1 cellular context compared by ENCODE assay signal in the genomic region with DNA sequence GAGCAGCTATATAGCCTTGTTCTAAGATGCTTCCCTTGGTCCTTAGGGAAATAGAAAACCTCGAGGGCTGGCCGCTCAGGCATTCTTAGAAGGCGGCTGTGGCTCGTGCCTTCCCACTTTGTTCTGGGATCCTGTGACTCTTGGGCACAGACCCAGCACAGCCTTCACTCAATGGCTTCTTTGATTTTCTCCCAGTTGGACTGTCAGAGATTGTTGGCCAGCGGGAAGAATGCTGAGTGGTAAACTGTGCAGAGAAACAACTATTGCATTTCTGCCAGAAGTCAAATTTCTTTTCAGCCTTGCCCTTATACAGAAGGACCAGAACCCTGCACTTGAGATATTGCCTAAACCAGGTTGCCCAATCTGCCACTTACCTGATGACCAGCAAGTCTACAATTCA.
TF ChIP-seq lines count a peak whose summit lies in the region.

No MANE protein-coding gene starts in this region.

TF ChIP-seq in GM23338, 12 proteins besides CTCF, POLR2A, EP300 and RAD21 (continued from another document):
- TF ChIP-seq, protein P1, sequence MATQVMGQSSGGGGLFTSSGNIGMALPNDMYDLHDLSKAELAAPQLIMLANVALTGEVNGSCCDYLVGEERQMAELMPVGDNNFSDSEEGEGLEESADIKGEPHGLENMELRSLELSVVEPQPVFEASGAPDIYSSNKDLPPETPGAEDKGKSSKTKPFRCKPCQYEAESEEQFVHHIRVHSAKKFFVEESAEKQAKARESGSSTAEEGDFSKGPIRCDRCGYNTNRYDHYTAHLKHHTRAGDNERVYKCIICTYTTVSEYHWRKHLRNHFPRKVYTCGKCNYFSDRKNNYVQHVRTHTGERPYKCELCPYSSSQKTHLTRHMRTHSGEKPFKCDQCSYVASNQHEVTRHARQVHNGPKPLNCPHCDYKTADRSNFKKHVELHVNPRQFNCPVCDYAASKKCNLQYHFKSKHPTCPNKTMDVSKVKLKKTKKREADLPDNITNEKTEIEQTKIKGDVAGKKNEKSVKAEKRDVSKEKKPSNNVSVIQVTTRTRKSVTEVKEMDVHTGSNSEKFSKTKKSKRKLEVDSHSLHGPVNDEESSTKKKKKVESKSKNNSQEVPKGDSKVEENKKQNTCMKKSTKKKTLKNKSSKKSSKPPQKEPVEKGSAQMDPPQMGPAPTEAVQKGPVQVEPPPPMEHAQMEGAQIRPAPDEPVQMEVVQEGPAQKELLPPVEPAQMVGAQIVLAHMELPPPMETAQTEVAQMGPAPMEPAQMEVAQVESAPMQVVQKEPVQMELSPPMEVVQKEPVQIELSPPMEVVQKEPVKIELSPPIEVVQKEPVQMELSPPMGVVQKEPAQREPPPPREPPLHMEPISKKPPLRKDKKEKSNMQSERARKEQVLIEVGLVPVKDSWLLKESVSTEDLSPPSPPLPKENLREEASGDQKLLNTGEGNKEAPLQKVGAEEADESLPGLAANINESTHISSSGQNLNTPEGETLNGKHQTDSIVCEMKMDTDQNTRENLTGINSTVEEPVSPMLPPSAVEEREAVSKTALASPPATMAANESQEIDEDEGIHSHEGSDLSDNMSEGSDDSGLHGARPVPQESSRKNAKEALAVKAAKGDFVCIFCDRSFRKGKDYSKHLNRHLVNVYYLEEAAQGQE (IDR thresholded peaks at IDR 0.05; ENCODE audit: unreplicated experiment) = no peak
- TF ChIP-seq CREB1 (CRISPR knock-in tag; IDR thresholded peaks at IDR 0.05; ENCODE audit: low read depth) (no peak), STAT1 (IDR thresholded peaks at IDR 0.05; ENCODE audit: unreplicated experiment) (no peak), EZH2 (IDR thresholded peaks at IDR 0.05; ENCODE audit: low read depth, unreplicated experiment) (no peak), JUNB (IDR thresholded peaks at IDR 0.05; ENCODE audit: unreplicated experiment) (no peak), NANOG (IDR thresholded peaks at IDR 0.05; ENCODE audit: borderline replicate concordance) (no peak), EZH2phosphoT487 (IDR thresholded peaks at IDR 0.05; ENCODE audit: unreplicated experiment) (no peak), ZNF331 (CRISPR knock-in tag; IDR thresholded peaks at IDR 0.05; ENCODE audit: low read depth) (no peak)
- TF ChIP-seq, protein P2, sequence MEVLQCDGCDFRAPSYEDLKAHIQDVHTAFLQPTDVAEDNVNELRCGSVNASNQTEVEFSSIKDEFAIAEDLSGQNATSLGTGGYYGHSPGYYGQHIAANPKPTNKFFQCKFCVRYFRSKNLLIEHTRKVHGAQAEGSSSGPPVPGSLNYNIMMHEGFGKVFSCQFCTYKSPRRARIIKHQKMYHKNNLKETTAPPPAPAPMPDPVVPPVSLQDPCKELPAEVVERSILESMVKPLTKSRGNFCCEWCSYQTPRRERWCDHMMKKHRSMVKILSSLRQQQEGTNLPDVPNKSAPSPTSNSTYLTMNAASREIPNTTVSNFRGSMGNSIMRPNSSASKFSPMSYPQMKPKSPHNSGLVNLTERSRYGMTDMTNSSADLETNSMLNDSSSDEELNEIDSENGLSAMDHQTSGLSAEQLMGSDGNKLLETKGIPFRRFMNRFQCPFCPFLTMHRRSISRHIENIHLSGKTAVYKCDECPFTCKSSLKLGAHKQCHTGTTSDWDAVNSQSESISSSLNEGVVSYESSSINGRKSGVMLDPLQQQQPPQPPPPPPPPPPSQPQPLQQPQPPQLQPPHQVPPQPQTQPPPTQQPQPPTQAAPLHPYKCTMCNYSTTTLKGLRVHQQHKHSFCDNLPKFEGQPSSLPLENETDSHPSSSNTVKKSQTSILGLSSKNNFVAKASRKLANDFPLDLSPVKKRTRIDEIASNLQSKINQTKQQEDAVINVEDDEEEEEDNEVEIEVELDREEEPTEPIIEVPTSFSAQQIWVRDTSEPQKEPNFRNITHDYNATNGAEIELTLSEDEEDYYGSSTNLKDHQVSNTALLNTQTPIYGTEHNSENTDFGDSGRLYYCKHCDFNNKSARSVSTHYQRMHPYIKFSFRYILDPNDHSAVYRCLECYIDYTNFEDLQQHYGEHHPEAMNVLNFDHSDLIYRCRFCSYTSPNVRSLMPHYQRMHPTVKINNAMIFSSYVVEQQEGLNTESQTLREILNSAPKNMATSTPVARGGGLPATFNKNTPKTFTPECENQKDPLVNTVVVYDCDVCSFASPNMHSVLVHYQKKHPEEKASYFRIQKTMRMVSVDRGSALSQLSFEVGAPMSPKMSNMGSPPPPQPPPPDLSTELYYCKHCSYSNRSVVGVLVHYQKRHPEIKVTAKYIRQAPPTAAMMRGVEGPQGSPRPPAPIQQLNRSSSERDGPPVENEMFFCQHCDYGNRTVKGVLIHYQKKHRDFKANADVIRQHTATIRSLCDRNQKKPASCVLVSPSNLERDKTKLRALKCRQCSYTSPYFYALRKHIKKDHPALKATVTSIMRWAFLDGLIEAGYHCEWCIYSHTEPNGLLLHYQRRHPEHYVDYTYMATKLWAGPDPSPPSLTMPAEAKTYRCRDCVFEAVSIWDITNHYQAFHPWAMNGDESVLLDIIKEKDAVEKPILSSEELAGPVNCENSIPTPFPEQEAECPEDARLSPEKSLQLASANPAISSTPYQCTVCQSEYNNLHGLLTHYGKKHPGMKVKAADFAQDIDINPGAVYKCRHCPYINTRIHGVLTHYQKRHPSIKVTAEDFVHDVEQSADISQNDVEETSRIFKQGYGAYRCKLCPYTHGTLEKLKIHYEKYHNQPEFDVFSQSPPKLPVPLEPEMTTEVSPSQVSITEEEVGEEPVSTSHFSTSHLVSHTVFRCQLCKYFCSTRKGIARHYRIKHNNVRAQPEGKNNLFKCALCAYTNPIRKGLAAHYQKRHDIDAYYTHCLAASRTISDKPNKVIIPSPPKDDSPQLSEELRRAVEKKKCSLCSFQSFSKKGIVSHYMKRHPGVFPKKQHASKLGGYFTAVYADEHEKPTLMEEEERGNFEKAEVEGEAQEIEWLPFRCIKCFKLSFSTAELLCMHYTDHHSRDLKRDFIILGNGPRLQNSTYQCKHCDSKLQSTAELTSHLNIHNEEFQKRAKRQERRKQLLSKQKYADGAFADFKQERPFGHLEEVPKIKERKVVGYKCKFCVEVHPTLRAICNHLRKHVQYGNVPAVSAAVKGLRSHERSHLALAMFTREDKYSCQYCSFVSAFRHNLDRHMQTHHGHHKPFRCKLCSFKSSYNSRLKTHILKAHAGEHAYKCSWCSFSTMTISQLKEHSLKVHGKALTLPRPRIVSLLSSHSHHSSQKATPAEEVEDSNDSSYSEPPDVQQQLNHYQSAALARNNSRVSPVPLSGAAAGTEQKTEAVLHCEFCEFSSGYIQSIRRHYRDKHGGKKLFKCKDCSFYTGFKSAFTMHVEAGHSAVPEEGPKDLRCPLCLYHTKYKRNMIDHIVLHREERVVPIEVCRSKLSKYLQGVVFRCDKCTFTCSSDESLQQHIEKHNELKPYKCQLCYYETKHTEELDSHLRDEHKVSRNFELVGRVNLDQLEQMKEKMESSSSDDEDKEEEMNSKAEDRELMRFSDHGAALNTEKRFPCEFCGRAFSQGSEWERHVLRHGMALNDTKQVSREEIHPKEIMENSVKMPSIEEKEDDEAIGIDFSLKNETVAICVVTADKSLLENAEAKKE (CRISPR knock-in tag; IDR thresholded peaks at IDR 0.05) = no peak
- TF ChIP-seq, protein P3, sequence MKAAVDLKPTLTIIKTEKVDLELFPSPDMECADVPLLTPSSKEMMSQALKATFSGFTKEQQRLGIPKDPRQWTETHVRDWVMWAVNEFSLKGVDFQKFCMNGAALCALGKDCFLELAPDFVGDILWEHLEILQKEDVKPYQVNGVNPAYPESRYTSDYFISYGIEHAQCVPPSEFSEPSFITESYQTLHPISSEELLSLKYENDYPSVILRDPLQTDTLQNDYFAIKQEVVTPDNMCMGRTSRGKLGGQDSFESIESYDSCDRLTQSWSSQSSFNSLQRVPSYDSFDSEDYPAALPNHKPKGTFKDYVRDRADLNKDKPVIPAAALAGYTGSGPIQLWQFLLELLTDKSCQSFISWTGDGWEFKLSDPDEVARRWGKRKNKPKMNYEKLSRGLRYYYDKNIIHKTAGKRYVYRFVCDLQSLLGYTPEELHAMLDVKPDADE (IDR thresholded peaks at IDR 0.05) = no peak
TF ChIP-seq in GM23338: peak in this region for 0.
